8 cellular contexts compared by ENCODE assay signal in genomic region chr2:200509608-200510433, GRCh38.
DNase-seq lines count a peak whose midpoint lies in the region; ATAC-seq and TF ChIP-seq lines count a peak whose summit lies in the region.

TSS of gene KCTD18 (minus strand) at chr2:200510068. CDS start at chr2:200507016, 3,052 bp downstream.

- peak within 1 kb of the TSS; percentile 99 for H3K4me2 ChIP-seq in OCI-LY3 (ENCODE audit: low read length)

- H3K36me3 ChIP-seq in HUES6 (ENCODE audit: control insufficient read depth, insufficient read depth, low read length), result no peaks in the 10 kb centered on the region
- H3K36me3 ChIP-seq in OCI-LY3 (replicated peaks; ENCODE audit: low read depth, low read length), result peaks cover 3% of the 10 kb centered on the region

- H3K79me2 ChIP-seq in OCI-LY3 (ENCODE audit: low read length), result peaks cover 13% of the 10 kb centered on the region

- peak; percentile 91 for DNase-seq in DMS 273 (lab: John Stamatoyannopoulos, UW; ENCODE audit: unreplicated experiment)
- peak; percentile 88 for DNase-seq in activated T-cell treated with anti-CD3 and anti-CD28 coated beads for 1 hour (ENCODE audit: low read depth)
- DNase-seq in epidermal melanocyte (ENCODE audit: insufficient read length, low spot score), result peak; percentile 92
- DNase-seq in middle frontal gyrus (ENCODE audit: extremely low spot score, low spot score), result peak; percentile 84
- peak; percentile 89 to 90 for DNase-seq in stimulated activated CD8-positive, alpha-beta memory T cell treated with anti-CD3 and anti-CD28 coated beads, Interleukin-2, amount 100 ng/mL, for 48 hours (ENCODE audit: low read depth in 2 of 2)

- H3K27me3 ChIP-seq in HUES6 (ENCODE audit: control insufficient read depth, insufficient read depth, low read length) (peaks cover 9% of the 10 kb centered on the region; the same call in 1 of the 2 replicates), OCI-LY3 (ENCODE audit: low read depth, low read length) (peaks cover 25% of the 10 kb centered on the region)

- H3K4me1 ChIP-seq in HUES6 (ENCODE audit: control insufficient read depth, insufficient read depth, low read length), result peaks cover 7% of the 10 kb centered on the region
- peaks cover 13% of the 10 kb centered on the region for H3K4me1 ChIP-seq in OCI-LY3 (ENCODE audit: low read length)

- H3K27ac ChIP-seq in HUES6 (ENCODE audit: low read depth, low read length), result peak within 1 kb of the TSS; percentile 33; the same call in 1 of the 2 replicates
- peak within 1 kb of the TSS; percentile 27 for H3K27ac ChIP-seq in OCI-LY3 (ENCODE audit: low read length)

- peak within 1 kb of the TSS; percentile 96 for H2AFZ ChIP-seq in OCI-LY3 (ENCODE audit: low read depth, low read length)

- peak; percentile 65 for TF ChIP-seq CTCF in OCI-LY3 (IDR thresholded peaks at IDR 0.05; ENCODE audit: low read depth, low read length)

- peak within 1 kb of the TSS; percentile 89 for H3K9ac ChIP-seq in HUES6 (ENCODE audit: low read length)
- H3K9ac ChIP-seq in OCI-LY3 (ENCODE audit: low read length), result peak within 1 kb of the TSS; percentile 99

- H3K4me3 ChIP-seq in HUES6 (ENCODE audit: low read depth, low read length) (peak within 1 kb of the TSS; percentile 71), OCI-LY3 (ENCODE audit: low read length) (peak within 1 kb of the TSS; percentile 100)

- H4K20me1 ChIP-seq in OCI-LY3 (ENCODE audit: insufficient read depth, low read length), result no peaks in the 10 kb centered on the region

- H3K9me3 ChIP-seq in HUES6 (ENCODE audit: control insufficient read depth, insufficient read depth, low read depth, low read length) (no peaks in the 10 kb centered on the region), OCI-LY3 (ENCODE audit: insufficient read depth, low read length) (no peaks in the 10 kb centered on the region)

- ATAC-seq in GM21423 (IDR thresholded peaks at IDR 0.05; ENCODE audit: unreplicated experiment), result peak; percentile 99

Comparison
In these comparisons a context has a peak if more than half of its experiments do, and no peak if none do; other contexts are left out.
1. Peak in every context shown above with its lines: DNase-seq, ATAC-seq, H3K4me3 ChIP-seq and H3K27ac ChIP-seq.